Comparison of ENCODE assay signal across 15 cellular contexts in genomic region chr4:8700576-8700975, GRCh38.
"Had no signal": no experiment of that assay in that cellular context is flagged by ENCODE, and none has a peak within 500 bp of the region (broad histone marks: within the 10 kb centered on the region; RNA-seq: fewer than 3 reads in every experiment).

No MANE protein-coding gene starts in this region.

- H3K27ac ChIP-seq: hepatocyte, left ventricle myocardium inferior had no signal

- DNase-seq: activated CD4-positive, alpha-beta T cell treated with anti-CD3 and anti-CD28 coated beads, Interleukin-2, amount 50 U/mL, for 1 hour; activated naive CD4-positive, alpha-beta T cell treated with anti-CD3 and anti-CD28 coated beads, Interleukin-2, amount 50 U/mL, for 16 hours; activated T-cell treated with anti-CD3 and anti-CD28 coated beads, Interleukin-2, amount 50 U/mL, for 1 hour; kidney; left ventricle myocardium inferior; stimulated activated CD4-positive, alpha-beta T cell treated with anti-CD3 and anti-CD28 coated beads, Interleukin-12 subunit alpha, Interleukin-12 subunit beta, amount 100 ng/mL, for 4 hours; stimulated activated CD4-positive, alpha-beta T cell treated with anti-CD3 and anti-CD28 coated beads, Interleukin-2, amount 100 ng/mL, for 24 hours; T-helper 1 cell; T1000 had no signal

- H3K4me1 Mint-ChIP-seq: nephron had no signal

- H3K79me2 ChIP-seq: hepatocyte had no signal

- H3K4me2 ChIP-seq: hepatocyte had no signal

- H3K4me3 ChIP-seq: hepatocyte, left ventricle myocardium inferior had no signal

- ATAC-seq: activated CD4-positive, CD25-positive, alpha-beta regulatory T cell treated with anti-CD3 and anti-CD28 coated beads, Interleukin-2, amount 50 U/mL, for 24 hours; esophagus mucosa; sciatic nerve had no signal

- H3K9me3 Mint-ChIP-seq: activated T-helper 2 cell treated with anti-CD3 and anti-CD28 coated beads, Interferon-gamma antibody, Interleukin-2, Interleukin-4, amounts not matched to agents 10 μg/mL and 5 μg/mL and 100 μg/mL, durations not matched to agents 14 hours and 24 hours and 36 hours had no signal

- H3K4me1 ChIP-seq: left ventricle myocardium inferior had no signal

- H3K27ac Mint-ChIP-seq: activated T-helper 2 cell treated with anti-CD3 and anti-CD28 coated beads, Interferon-gamma antibody, Interleukin-2, Interleukin-4, amounts not matched to agents 10 μg/mL and 5 μg/mL and 100 μg/mL, durations not matched to agents 14 hours and 24 hours and 36 hours; nephron had no signal

- H3K4me3 Mint-ChIP-seq: nephron had no signal

- H2AFZ ChIP-seq: hepatocyte had no signal

- H3K36me3 ChIP-seq: left ventricle myocardium inferior had no signal
